ENCODE assay signal across 9 cellular contexts in genomic region chr1:66396212-66396890, GRCh38.
DNase-seq lines count a peak whose midpoint lies in the region; ATAC-seq and TF ChIP-seq lines count a peak whose summit lies in the region.
"Had no signal": no experiment of that assay in that cellular context is flagged by ENCODE, and none has a peak within 500 bp of the region (broad histone marks: within the 10 kb centered on the region; RNA-seq: fewer than 3 reads in every experiment).

No MANE protein-coding gene starts in this region.

- no peaks in the 10 kb centered on the region for H3K36me3 Mint-ChIP-seq in endothelial cell (ENCODE audit: low read depth, unreplicated experiment)

- H3K27ac ChIP-seq in lower lobe of right lung (peak overlapping the region; percentile 39), WERI-Rb-1 (no peak overlapping the region)

- H3K36me3 ChIP-seq in lower lobe of right lung (no peaks in the 10 kb centered on the region), MG63 (no peaks in the 10 kb centered on the region), WERI-Rb-1 (no peaks in the 10 kb centered on the region)

- H3K27me3 ChIP-seq in lower lobe of right lung (ENCODE audit: low read depth) (no peaks in the 10 kb centered on the region), MG63 (no peaks in the 10 kb centered on the region), WERI-Rb-1 (ENCODE audit: insufficient read depth, low read depth, severe bottlenecking) (no peaks in the 10 kb centered on the region)

- TF ChIP-seq CTCF in lower lobe of right lung (IDR thresholded peaks at IDR 0.05), result no peak
- no peak for TF ChIP-seq CTCF in endothelial cell (IDR thresholded peaks at IDR 0.05; ENCODE audit: unreplicated experiment)
- TF ChIP-seq CTCF in WERI-Rb-1 (IDR thresholded peaks at IDR 0.05; ENCODE audit: low read depth, low read length), result no peak

- H3K4me1 ChIP-seq in lower lobe of right lung, result peaks cover 14% of the 10 kb centered on the region

- peaks cover 10% of the 10 kb centered on the region for H3K4me1 Mint-ChIP-seq in endothelial cell (ENCODE audit: unreplicated experiment)

- no peak overlapping the region for H3K27ac Mint-ChIP-seq in endothelial cell (ENCODE audit: unreplicated experiment)
- H3K27ac Mint-ChIP-seq: activated naive CD4-positive, alpha-beta T cell treated with anti-CD3 and anti-CD28 coated beads for 36 hours had no signal

- H3K27me3 Mint-ChIP-seq in endothelial cell (ENCODE audit: unreplicated experiment), result no peaks in the 10 kb centered on the region

- no peak overlapping the region for H3K4me3 Mint-ChIP-seq in endothelial cell (ENCODE audit: unreplicated experiment)
- H3K4me3 Mint-ChIP-seq: activated naive CD4-positive, alpha-beta T cell treated with anti-CD3 and anti-CD28 coated beads for 36 hours had no signal

- DNase-seq in lower lobe of right lung (peak; percentile 52), NCI-H510A (lab: John Stamatoyannopoulos, UW) (no peak), endothelial cell (ENCODE audit: low spot score) (no peak), MG63 (no peak), WERI-Rb-1 (no peak)
- DNase-seq: activated naive CD4-positive, alpha-beta T cell treated with anti-CD3 and anti-CD28 coated beads for 36 hours had no signal

- ATAC-seq in GM18861 (IDR thresholded peaks at IDR 0.05; ENCODE audit: unreplicated experiment), result peak; percentile 44
- peak; percentile 44 for ATAC-seq in GM21717 (IDR thresholded peaks at IDR 0.05; ENCODE audit: unreplicated experiment)
- ATAC-seq in HG03565 (IDR thresholded peaks at IDR 0.05; ENCODE audit: unreplicated experiment), result peak; percentile 44
- peak; percentile 59 to 63 for ATAC-seq in lower lobe of right lung

- intact Hi-C loops in lower lobe of right lung (cut with DNase I), result no loop called here

- H3K4me3 ChIP-seq in lower lobe of right lung (no peak overlapping the region), MG63 (no peak overlapping the region), WERI-Rb-1 (ENCODE audit: low read depth, low read length) (no peak overlapping the region)

- H3K9me3 ChIP-seq in lower lobe of right lung, result no peaks in the 10 kb centered on the region
- no peaks in the 10 kb centered on the region for H3K9me3 ChIP-seq in MG63
- no peaks in the 10 kb centered on the region for H3K9me3 ChIP-seq in WERI-Rb-1 (ENCODE audit: severe bottlenecking)

- H3K9me3 Mint-ChIP-seq in endothelial cell (ENCODE audit: unreplicated experiment), result no peaks in the 10 kb centered on the region
- H3K9me3 Mint-ChIP-seq: activated naive CD4-positive, alpha-beta T cell treated with anti-CD3 and anti-CD28 coated beads for 36 hours had no signal
